Comparison of ENCODE assay signal across 1 cellular context in genomic region chr12:76018111-76018510, GRCh38.
TF ChIP-seq lines count a peak whose summit lies in the region.

No MANE protein-coding gene starts in this region.

TF ChIP-seq in SK-N-SH treated with all-trans-retinoic acid at 6 μM for 48 hours, 23 proteins besides CTCF, POLR2A, EP300 and RAD21 (continued from another document):
- TF ChIP-seq CSRNP3 (CRISPR knock-in tag; IDR thresholded peaks at IDR 0.05) (no peak), ZFP3 (CRISPR knock-in tag; IDR thresholded peaks at IDR 0.05) (no peak)
